Comparison of ENCODE assay signal across 18 cellular contexts in genomic region chr4:21077967-21078366, GRCh38.
DNase-seq lines count a peak whose midpoint lies in the region; ATAC-seq and TF ChIP-seq lines count a peak whose summit lies in the region.
"Had no signal": no experiment of that assay in that cellular context is flagged by ENCODE, and none has a peak within 500 bp of the region (broad histone marks: within the 10 kb centered on the region; RNA-seq: fewer than 3 reads in every experiment).

No MANE protein-coding gene starts in this region.

- no peak overlapping the region for H2BK120ac ChIP-seq in trophoblast cell (ENCODE audit: insufficient read depth, low read length, poor library complexity)

- no peak overlapping the region for H4K12ac ChIP-seq in trophoblast cell (ENCODE audit: low read depth, low read length)

- no peaks in the 10 kb centered on the region for H3K4me1 ChIP-seq in mammary epithelial cell (ENCODE audit: insufficient read depth, low read length)
- H3K4me1 ChIP-seq in trophoblast cell (ENCODE audit: control insufficient read depth in 1 of 2, insufficient read depth in 2 of 2, low read length in 2 of 2): no peaks in the 10 kb centered on the region
- H3K4me1 ChIP-seq in gastroesophageal sphincter: no peaks in the 10 kb centered on the region
- H3K4me1 ChIP-seq: BLaER1 treated with 17β-estradiol and CSF1 and Interleukin-3, amounts not matched to agents 10 nM and 100 nM had no signal

- CTCF ChIA-PET in MCF 10A (lab: Yijun Ruan, JAX): interaction anchor here (0.5 to 0.6 kb wide), 2 partner anchors 305 to 389 kb away, joined by 3 to 6 read pairs; no protein-coding TSS in a partner anchor
- CTCF ChIA-PET in mammary epithelial cell (lab: Charles Lee; ENCODE audit: low non-redundant PET): no interaction called here

- H2BK5ac ChIP-seq in trophoblast cell (ENCODE audit: low read depth, low read length, poor library complexity): no peak overlapping the region

- H3K27me3 ChIP-seq in mammary epithelial cell (ENCODE audit: insufficient read depth, low read length) (no peaks in the 10 kb centered on the region), trophoblast cell (ENCODE audit: insufficient read depth, low read length) (no peaks in the 10 kb centered on the region), gastroesophageal sphincter (no peaks in the 10 kb centered on the region)
- H3K27me3 ChIP-seq: BLaER1 treated with 17β-estradiol and CSF1 and Interleukin-3, amounts not matched to agents 10 nM and 100 nM had no signal

- H3K27ac ChIP-seq in mammary epithelial cell (ENCODE audit: insufficient read depth, low read depth, low read length) (no peak overlapping the region), trophoblast cell (ENCODE audit: low read depth, low read length) (no peak overlapping the region), gastroesophageal sphincter (no peak overlapping the region)
- H3K27ac ChIP-seq: BLaER1 treated with 17β-estradiol and CSF1 and Interleukin-3, amounts not matched to agents 10 nM and 100 nM; HL-60 had no signal

- no peak overlapping the region for H3K14ac ChIP-seq in trophoblast cell (ENCODE audit: low read length)

- WGBS in mammary epithelial cell (ENCODE audit: low coverage, missing lambda C conversion rate): 53% methylated on average over 2 of the region's 2 CpGs
- no CpG with 5 or more reads among the region's 2 CpGs for WGBS in trophoblast cell (ENCODE audit: extremely low coverage, insufficient coverage, insufficient read length)
- WGBS in gastroesophageal sphincter (ENCODE audit: low coverage in 1 of 2), 2 donors: 71 to 78% methylated on average over 1 to 2 of the region's 2 CpGs

- H3K4ac ChIP-seq in trophoblast cell (ENCODE audit: low read depth, low read length): no peak overlapping the region

- H2BK12ac ChIP-seq in trophoblast cell (ENCODE audit: low read length): no peak overlapping the region

- BruUV-seq in MCF 10A (replicated peaks; lab: Mats Ljungman, UMichigan): no TSS peak
- BruUV-seq in mammary epithelial cell (replicated peaks; lab: Mats Ljungman, UMichigan): no TSS peak

- in situ Hi-C loops in mammary epithelial cell (cut with MboI; ENCODE audit: low sequenced_read_pairs in 2 of 2): no loop called here

- H3K9ac ChIP-seq in mammary epithelial cell (ENCODE audit: insufficient read depth, low read length): no peak overlapping the region
- H3K9ac ChIP-seq in trophoblast cell (ENCODE audit: low read length): no peak overlapping the region
- H3K9ac ChIP-seq: BLaER1 treated with 17β-estradiol and CSF1 and Interleukin-3, amounts not matched to agents 10 nM and 100 nM had no signal

- ATAC-seq in gastroesophageal sphincter: no peak

- H2AFZ ChIP-seq in mammary epithelial cell (ENCODE audit: low read depth, low read length) (no peak overlapping the region), trophoblast cell (ENCODE audit: insufficient read depth, low read length, poor library complexity) (no peak overlapping the region)

- intact Hi-C loops in MCF 10A (cut with micrococcal nuclease) (no loop called here), mammary epithelial cell (cut with micrococcal nuclease) (no loop called here)

- no peak overlapping the region for H3K18ac ChIP-seq in trophoblast cell (ENCODE audit: low read length)

- TF ChIP-seq CTCF in MCF 10A (IDR thresholded peaks at IDR 0.05; ENCODE audit: unreplicated experiment) (no peak), mammary epithelial cell (conservative IDR thresholded peaks at IDR 0.05 in 1 of 2, IDR thresholded peaks at IDR 0.05 in 1 of 2; ENCODE audit: extremely low read depth in 1 of 2, insufficient read depth in 1 of 2, low read depth in 1 of 2, low read length in 2 of 2) (no peak), fibroblast of villous mesenchyme (IDR thresholded peaks at IDR 0.05; ENCODE audit: insufficient read depth, low read depth, low read length) (no peak), gastroesophageal sphincter (IDR thresholded peaks at IDR 0.05) (no peak)

- no peaks in the 10 kb centered on the region for H3K79me1 ChIP-seq in trophoblast cell (ENCODE audit: low read length)

- no peak for TF ChIP-seq EP300 in gastroesophageal sphincter (IDR thresholded peaks at IDR 0.05)

- H4K8ac ChIP-seq in trophoblast cell (ENCODE audit: low read depth, low read length): no peak overlapping the region

- H3K27ac Mint-ChIP-seq in MCF 10A (ENCODE audit: low read depth, unreplicated experiment): no peak overlapping the region
- H3K27ac Mint-ChIP-seq: CD4-positive, CD25-positive, alpha-beta regulatory T cell; HFFc6; IgD-negative memory B cell had no signal

- POLR2A ChIA-PET in MCF 10A (lab: Yijun Ruan, JAX): no interaction called here

- no peak overlapping the region for H4K91ac ChIP-seq in trophoblast cell (ENCODE audit: low read depth, low read length)

- H3K36me3 ChIP-seq in mammary epithelial cell (ENCODE audit: insufficient read depth, low read length) (no peaks in the 10 kb centered on the region), trophoblast cell (ENCODE audit: control insufficient read depth in 1 of 2, insufficient read depth in 2 of 2, low read length in 2 of 2) (no peaks in the 10 kb centered on the region), gastroesophageal sphincter (no peaks in the 10 kb centered on the region)
- H3K36me3 ChIP-seq: BLaER1 treated with 17β-estradiol and CSF1 and Interleukin-3, amounts not matched to agents 10 nM and 100 nM had no signal

- no peak for TF ChIP-seq POLR2A in gastroesophageal sphincter (IDR thresholded peaks at IDR 0.05)

- H3K4me2 ChIP-seq in mammary epithelial cell (ENCODE audit: insufficient read depth, low read depth, low read length): no peak overlapping the region
- H3K4me2 ChIP-seq in trophoblast cell (ENCODE audit: low read length): no peak overlapping the region
- H3K4me2 ChIP-seq: BLaER1 treated with 17β-estradiol and CSF1 and Interleukin-3, amounts not matched to agents 10 nM and 100 nM had no signal

- H3K23ac ChIP-seq in trophoblast cell (ENCODE audit: low read length): no peak overlapping the region

- H3K36me3 Mint-ChIP-seq in MCF 10A (ENCODE audit: insufficient read depth, unreplicated experiment): no peaks in the 10 kb centered on the region
- H3K36me3 Mint-ChIP-seq: CD4-positive, CD25-positive, alpha-beta regulatory T cell; IgD-negative memory B cell had no signal

- DNase-seq in MCF 10A (ENCODE audit: unreplicated experiment) (peak; percentile 21), mammary epithelial cell (no peak), M059J (ENCODE audit: low read depth) (peak; percentile 70), fibroblast of villous mesenchyme (ENCODE audit: low read depth) (peak; percentile 2), trophoblast cell (peak; percentile 31 to 69), SHP77 treated with DMSO at 0.1 percent for 48 hours (lab: John Stamatoyannopoulos, UW) (no peak)
- DNase-seq in central memory CD4-positive, alpha-beta T cell: no peak
- DNase-seq: 8988T; CD4-positive, CD25-positive, alpha-beta regulatory T cell; DMS 273 treated with DMSO at 0.1 percent for 48 hours; DMS79 treated with DMSO at 0.1 percent for 48 hours; GDM1; HCEC 1CT; HFFc6 had no signal

- H3K4me3 ChIP-seq in mammary epithelial cell (replicated peaks in 1 of 3; ENCODE audit: insufficient read depth in 1 of 3, low read depth in 2 of 3, low read length in 3 of 3): no peak overlapping the region
- H3K4me3 ChIP-seq in fibroblast of villous mesenchyme (ENCODE audit: low read depth, low read length): no peak overlapping the region
- no peak overlapping the region for H3K4me3 ChIP-seq in trophoblast cell (ENCODE audit: low read depth, low read length)
- H3K4me3 ChIP-seq in gastroesophageal sphincter: no peak overlapping the region
- H3K4me3 ChIP-seq: BLaER1 treated with 17β-estradiol and CSF1 and Interleukin-3, amounts not matched to agents 10 nM and 100 nM had no signal

- H3K9me3 Mint-ChIP-seq in MCF 10A (ENCODE audit: unreplicated experiment): peaks cover 13% of the 10 kb centered on the region

- H3K27me3 Mint-ChIP-seq in MCF 10A (ENCODE audit: insufficient read depth, unreplicated experiment): no peaks in the 10 kb centered on the region
- H3K27me3 Mint-ChIP-seq: CD4-positive, CD25-positive, alpha-beta regulatory T cell; IgD-negative memory B cell had no signal

- no peak overlapping the region for H2AK5ac ChIP-seq in trophoblast cell (ENCODE audit: low read length)

- no peak overlapping the region for H3K4me3 Mint-ChIP-seq in MCF 10A (ENCODE audit: unreplicated experiment)
- H3K4me3 Mint-ChIP-seq: CD4-positive, CD25-positive, alpha-beta regulatory T cell; HFFc6; IgD-negative memory B cell had no signal

- H3K9me3 ChIP-seq in mammary epithelial cell (replicated peaks; ENCODE audit: insufficient read depth, low read length) (no peaks in the 10 kb centered on the region), trophoblast cell (ENCODE audit: insufficient read depth, low read depth, low read length) (no peaks in the 10 kb centered on the region), gastroesophageal sphincter (peaks cover 0 to 7% (median 0%) of the 10 kb centered on the region in 3 donors)

- H4K20me1 ChIP-seq in mammary epithelial cell (ENCODE audit: insufficient read depth, low read length): no peaks in the 10 kb centered on the region
- H4K20me1 ChIP-seq: BLaER1 treated with 17β-estradiol and CSF1 and Interleukin-3, amounts not matched to agents 10 nM and 100 nM had no signal

- no peaks in the 10 kb centered on the region for H3K79me2 ChIP-seq in mammary epithelial cell (ENCODE audit: insufficient read depth, low read length)
- no peaks in the 10 kb centered on the region for H3K79me2 ChIP-seq in trophoblast cell (ENCODE audit: control insufficient read depth, insufficient read depth, low read length, poor library complexity)

- no peaks in the 10 kb centered on the region for H3K4me1 Mint-ChIP-seq in MCF 10A (ENCODE audit: insufficient read depth, unreplicated experiment)
- H3K4me1 Mint-ChIP-seq: CD4-positive, CD25-positive, alpha-beta regulatory T cell; IgD-negative memory B cell had no signal

- dilution Hi-C loops in mammary epithelial cell (cut with HindIII; ENCODE audit: low sequenced_read_pairs): no loop called here

Comparison
In these comparisons a context has a peak if more than half of its experiments do, and no peak if none do; other contexts are left out.
1. DNase-seq: peak in MCF 10A (single experiment), M059J (single experiment), fibroblast of villous mesenchyme (single experiment) and trophoblast cell (2 of 2); none in mammary epithelial cell (single experiment), central memory CD4-positive, alpha-beta T cell (single experiment) and SHP77 treated with DMSO at 0.1 percent for 48 hours (single experiment).